In the genomic region with DNA sequence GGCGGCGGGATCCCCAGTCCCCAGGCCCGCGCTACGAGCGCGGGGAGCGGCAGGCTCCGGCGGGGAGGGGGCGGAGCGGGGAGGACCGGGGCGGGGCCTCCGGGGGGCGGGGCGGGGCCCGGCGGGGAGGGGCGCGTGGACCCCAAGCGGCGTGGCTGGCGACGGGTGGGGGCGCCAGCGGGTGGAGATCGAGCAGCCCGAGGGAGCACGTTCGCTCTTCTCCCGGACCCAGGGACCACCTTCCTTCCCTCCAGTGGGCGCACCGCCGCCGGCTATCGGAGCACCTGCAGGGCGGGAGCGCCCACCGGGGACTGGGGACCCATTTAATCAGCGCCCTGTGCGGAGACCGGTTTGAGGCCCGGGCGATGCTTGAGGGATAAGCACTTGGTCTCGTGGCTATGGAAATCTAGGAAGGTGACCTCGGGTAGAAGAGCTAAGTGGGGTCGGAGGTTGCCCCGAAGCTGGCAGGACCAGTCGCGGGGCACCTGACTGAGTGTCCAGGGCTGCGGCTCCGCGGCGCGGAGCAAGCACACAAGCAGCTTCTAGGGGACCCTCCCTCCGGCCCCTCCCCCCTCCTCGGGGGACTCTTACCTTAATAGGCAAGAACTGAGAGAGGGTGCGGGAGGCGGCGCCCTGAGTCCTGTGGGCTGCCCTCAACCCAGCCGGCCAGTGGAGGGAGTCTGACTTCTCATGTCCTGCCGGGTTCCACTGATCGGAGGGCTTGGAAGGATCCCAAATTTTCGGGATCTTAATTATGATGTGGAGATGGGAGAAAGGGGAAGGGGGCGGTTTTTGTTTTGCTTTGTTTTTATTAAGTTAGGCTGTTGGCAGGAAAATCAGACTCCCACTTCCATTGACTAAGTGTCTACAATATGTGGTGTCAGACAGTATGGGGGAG, we compare ENCODE assay signal across 8 cellular contexts. TPM values are rescaled to one million over a fixed set of nuclear protein-coding genes. Genes with fewer than 3 reads are reported as not detected.
DNase-seq lines count a peak whose midpoint lies in the region; ATAC-seq and TF ChIP-seq lines count a peak whose summit lies in the region.

A gene (minus strand): TSS at position 61 of the 898 bp plus-strand sequence. CDS start 71 bp downstream, outside the sequence.

- ATAC-seq in Right ventricle myocardium inferior = peak; percentile 88
- ATAC-seq in HG02610 (IDR thresholded peaks at IDR 0.05; ENCODE audit: unreplicated experiment) = no peak

- H3K36me3 Mint-ChIP-seq in osteocyte (ENCODE audit: unreplicated experiment) = no peaks in the 10 kb centered on the region

- intact Hi-C loops in Right ventricle myocardium inferior (cut with DNase I) = no loop called here

- DNase-seq in Daoy (ENCODE audit: low read depth) (peak; percentile 86), NCI-H748 (lab: John Stamatoyannopoulos, UW; ENCODE audit: unreplicated experiment) (peak; percentile 77), activated gamma-delta T cell (lab: John Stamatoyannopoulos, UW) (peak; percentile 54), Right ventricle myocardium inferior (ENCODE audit: missing footprints) (peak; percentile 81), osteocyte (ENCODE audit: extremely low spot score, unreplicated experiment) (peak; percentile 84), ureter (ENCODE audit: low spot score) (peak; percentile 90), C1 segment of cervical spinal cord (lab: John Stamatoyannopoulos, UW) (no peak)

- no peaks in the 10 kb centered on the region for H3K9me3 Mint-ChIP-seq in osteocyte (ENCODE audit: unreplicated experiment)

- H3K27ac Mint-ChIP-seq in osteocyte (ENCODE audit: unreplicated experiment) = no peak within 1 kb of the TSS

- H3K4me1 Mint-ChIP-seq in osteocyte (ENCODE audit: unreplicated experiment) = peaks cover 9% of the 10 kb centered on the region

- peak; percentile 34 for TF ChIP-seq CTCF in osteocyte (IDR thresholded peaks at IDR 0.05)

- peaks cover 2% of the 10 kb centered on the region for H3K27me3 Mint-ChIP-seq in osteocyte (ENCODE audit: unreplicated experiment)

- peak within 1 kb of the TSS; percentile 76 for H3K4me3 Mint-ChIP-seq in osteocyte (ENCODE audit: unreplicated experiment)

RNA-seq across cellular contexts. Expression of the gene that starts here (rescaled TPM):
- 11.7 and 14.9 TPM in 2 replicates for total RNA-seq in Daoy (2014; rRNA removed; shearing (Covaris generic))
- total RNA-seq in Right ventricle myocardium inferior (10.3 TPM), osteocyte (3.1 and 3.5 TPM in 2 replicates), ureter (22.0 TPM)

Comparison
In these comparisons a context has a peak if more than half of its experiments do, and no peak if none do; other contexts are left out.
1. DNase-seq: peak in Daoy (single experiment), NCI-H748 (single experiment), activated gamma-delta T cell (single experiment), Right ventricle myocardium inferior (single experiment), osteocyte (single experiment) and ureter (single experiment); none in C1 segment of cervical spinal cord (0 of 14).